In genomic region chr9:34578241-34579096, GRCh38 we compare ENCODE assay signal across 9 cellular contexts. TPM values are rescaled to one million over a fixed set of nuclear protein-coding genes. Genes with fewer than 3 reads are reported as not detected.
DNase-seq lines count a peak whose midpoint lies in the region; ATAC-seq and TF ChIP-seq lines count a peak whose summit lies in the region.
"Had no signal": no experiment of that assay in that cellular context is flagged by ENCODE, and none has a peak within 500 bp of the region (broad histone marks: within the 10 kb centered on the region; RNA-seq: fewer than 3 reads in every experiment).

No MANE protein-coding gene starts in this region.

- H3K4me3 Mint-ChIP-seq in mesothelial cell of epicardium = peak overlapping the region; percentile 62

- H2AFZ ChIP-seq in ACC112 (ENCODE audit: low read length, unreplicated experiment) (no peak overlapping the region), IMR-90 (replicated peaks; ENCODE audit: low read length, poor library complexity) (no peak overlapping the region), OCI-LY7 (ENCODE audit: low read length) (no peak overlapping the region)

- BruUV-seq in IMR-90 (replicated peaks; lab: Mats Ljungman, UMichigan) = no TSS peak
- no TSS peak for BruUV-seq in OCI-LY7 (replicated peaks; lab: Mats Ljungman, UMichigan)

- H3K27me3 Mint-ChIP-seq in mesothelial cell of epicardium (ENCODE audit: low read depth) = peaks cover 76% of the 10 kb centered on the region

- H3K27me3 ChIP-seq in ACC112 (ENCODE audit: insufficient read depth, low read length) = peaks cover 58% of the 10 kb centered on the region
- H3K27me3 ChIP-seq in IMR-90 (ENCODE audit: control insufficient read depth, insufficient read depth, low read length) = peaks cover 90% of the 10 kb centered on the region

- peak overlapping the region; percentile 59 for H3K27ac Mint-ChIP-seq in mesothelial cell of epicardium

- H4K20me1 ChIP-seq in IMR-90 (ENCODE audit: insufficient read depth, low read length) = no peaks in the 10 kb centered on the region
- H4K20me1 ChIP-seq in OCI-LY7 (ENCODE audit: insufficient read depth, low read length) = no peaks in the 10 kb centered on the region

- H4K8ac ChIP-seq in IMR-90 (ENCODE audit: low read depth in 2 of 2, low read length in 2 of 2) = no peak overlapping the region

- H3K4me3 ChIP-seq in ACC112 (ENCODE audit: low read depth, low read length) = peak overlapping the region; percentile 64; the same call in 1 of the 2 replicates
- H3K4me3 ChIP-seq in IMR-90 (ENCODE audit: insufficient read depth, low read depth, low read length) = no peak overlapping the region
- no peak overlapping the region for H3K4me3 ChIP-seq in OCI-LY7 (ENCODE audit: low read depth, low read length, poor library complexity, severe bottlenecking)

- no peak overlapping the region for H2BK20ac ChIP-seq in IMR-90 (ENCODE audit: low read depth, low read length)

- no peak overlapping the region for H2AK5ac ChIP-seq in IMR-90 (ENCODE audit: low read depth, low read length)

- POLR2A ChIA-PET in IMR-90 (lab: Charles Lee; ENCODE audit: unreplicated experiment) = interaction anchor here (0.5 kb wide), 1 partner anchor 413 kb away, joined by 7 read pairs; no protein-coding TSS in a partner anchor
- POLR2A ChIA-PET in OCI-LY7 (lab: Charles Lee) = interaction anchor here (0.6 kb wide), 1 partner anchor 118 kb away, joined by 3 read pairs; no protein-coding TSS in a partner anchor

- H3K4me1 ChIP-seq in ACC112 (ENCODE audit: control insufficient read depth, insufficient read depth, low read length, unreplicated experiment) (no peaks in the 10 kb centered on the region), IMR-90 (ENCODE audit: control insufficient read depth, insufficient read depth, low read length) (no peaks in the 10 kb centered on the region), OCI-LY7 (ENCODE audit: insufficient read depth, low read length, poor library complexity, severe bottlenecking) (no peaks in the 10 kb centered on the region)

- dilution Hi-C loops in IMR-90 (cut with HindIII; ENCODE audit: low sequenced_read_pairs, unreplicated experiment) = no loop called here

- no peaks in the 10 kb centered on the region for H3K36me3 Mint-ChIP-seq in mesothelial cell of epicardium

- no peaks in the 10 kb centered on the region for H3K9me3 Mint-ChIP-seq in mesothelial cell of epicardium

- CTCF ChIA-PET in IMR-90 (lab: Yijun Ruan, JAX) = interaction anchor here (2.0 to 3.0 kb wide), 2 partner anchors 13 to 30 kb away, joined by 6 to 8 read pairs; no protein-coding TSS in a partner anchor
- CTCF ChIA-PET in OCI-LY7 (lab: Charles Lee; ENCODE audit: unreplicated experiment) = no interaction called here

- no peak overlapping the region for H3K9ac ChIP-seq in IMR-90 (ENCODE audit: low read depth, low read length)

- no peak overlapping the region for H3K23ac ChIP-seq in IMR-90 (ENCODE audit: low read depth, low read length)

- TF ChIP-seq POLR2A in IMR-90 (IDR thresholded peaks at IDR 0.05; ENCODE audit: low read depth, low read length) = no peak

- ATAC-seq in IMR-90 (ENCODE audit: low read depth) (peak; percentile 78), HG02588 (IDR thresholded peaks at IDR 0.05; ENCODE audit: unreplicated experiment) (no peak)

- H3K14ac ChIP-seq in IMR-90 (replicated peaks; ENCODE audit: low read depth, low read length) = no peak overlapping the region

- no peak for TF ChIP-seq CTCF in IMR-90 (conservative IDR thresholded peaks at IDR 0.05; ENCODE audit: low read depth, low read length)
- no peak for TF ChIP-seq CTCF in mesothelial cell of epicardium (IDR thresholded peaks at IDR 0.05; ENCODE audit: unreplicated experiment)
- TF ChIP-seq CTCF in OCI-LY7 (conservative IDR thresholded peaks at IDR 0.05; ENCODE audit: low read length) = no peak

- H3K9me3 ChIP-seq in IMR-90 (ENCODE audit: control insufficient read depth, insufficient read depth, low read length) (no peaks in the 10 kb centered on the region), OCI-LY7 (ENCODE audit: low read length) (no peaks in the 10 kb centered on the region)

- intact Hi-C loops in IMR-90 (cut with micrococcal nuclease) (no loop called here), OCI-LY7 (cut with micrococcal nuclease; ENCODE audit: unreplicated experiment) (no loop called here)

- H3K4me2 ChIP-seq in IMR-90 (ENCODE audit: low read depth, low read length) (no peak overlapping the region), OCI-LY7 (ENCODE audit: low read length) (no peak overlapping the region)

- H3K4ac ChIP-seq in IMR-90 (ENCODE audit: low read depth, low read length) = no peak overlapping the region

- no peak overlapping the region for H2BK120ac ChIP-seq in IMR-90 (ENCODE audit: low read depth, low read length)

- H3K36me3 ChIP-seq in ACC112 (ENCODE audit: insufficient read depth, low read length) (no peaks in the 10 kb centered on the region), IMR-90 (ENCODE audit: control insufficient read depth, insufficient read depth, low read length) (no peaks in the 10 kb centered on the region), OCI-LY7 (ENCODE audit: insufficient read depth, low read length) (no peaks in the 10 kb centered on the region)

- TF ChIP-seq RAD21 in IMR-90 (IDR thresholded peaks at IDR 0.05; ENCODE audit: low read length) = no peak

- H4K91ac ChIP-seq in IMR-90 (ENCODE audit: insufficient read depth, low read depth, low read length) = no peak overlapping the region

- H3K27ac ChIP-seq in ACC112 (ENCODE audit: low read depth, low read length) = no peak overlapping the region
- H3K27ac ChIP-seq in IMR-90 (ENCODE audit: insufficient read depth, low read length) = no peak overlapping the region
- no peak overlapping the region for H3K27ac ChIP-seq in OCI-LY7 (ENCODE audit: low read depth, low read length, poor library complexity, severe bottlenecking)
- H3K27ac ChIP-seq: VCaP had no signal

- no peak overlapping the region for H2BK5ac ChIP-seq in IMR-90 (ENCODE audit: low read depth, low read length, poor library complexity, severe bottlenecking)

- WGBS in IMR-90 (ENCODE audit: extremely low coverage in 2 of 2, insufficient read length in 1 of 2), 2 experiments = 2% methylated on average over 6 of the region's 28 CpGs; no CpG with 5 or more reads in 1 of the 2 experiments

- H3K56ac ChIP-seq in IMR-90 (ENCODE audit: extremely low read depth, insufficient read depth, low read length) = no peak overlapping the region

- DNase-seq in IMR-90 = peak; percentile 63
- DNase-seq in ecto neural progenitor cell (ENCODE audit: low spot score) = peak; percentile 83
- DNase-seq in mesothelial cell of epicardium (ENCODE audit: low spot score in 2 of 2, unreplicated experiment in 2 of 2) = peak in 1 of 2 experiments; percentile 67
- DNase-seq in HuH-7.5 (ENCODE audit: low spot score) = no peak
- no peak for DNase-seq in OCI-LY7 (ENCODE audit: low spot score)
- DNase-seq in cerebellar nuclear complex (lab: John Stamatoyannopoulos, UW) = no peak

- no peaks in the 10 kb centered on the region; the same call in 1 of the 2 replicates for H3K9me1 ChIP-seq in IMR-90 (ENCODE audit: insufficient read depth, low read length)

- H3K79me1 ChIP-seq in IMR-90 (ENCODE audit: low read depth in 1 of 2, low read length in 2 of 2) = no peaks in the 10 kb centered on the region

- no peaks in the 10 kb centered on the region for H3K9me2 ChIP-seq in OCI-LY7 (ENCODE audit: insufficient read depth, low read length)

- no peak overlapping the region for H3K18ac ChIP-seq in IMR-90 (ENCODE audit: low read depth, low read length)

- H2BK15ac ChIP-seq in IMR-90 (ENCODE audit: low read depth, low read length) = no peak overlapping the region

- peaks cover 48% of the 10 kb centered on the region for H3K4me1 Mint-ChIP-seq in mesothelial cell of epicardium

- in situ Hi-C loops in IMR-90 (cut with MboI; ENCODE audit: low sequenced_read_pairs) = no loop called here

- H3K79me2 ChIP-seq in ACC112 (ENCODE audit: control insufficient read depth, insufficient read depth, low read length, unreplicated experiment) = no peaks in the 10 kb centered on the region
- H3K79me2 ChIP-seq in OCI-LY7 (ENCODE audit: insufficient read depth, low read depth, low read length) = no peaks in the 10 kb centered on the region

- no peak overlapping the region for H4K5ac ChIP-seq in IMR-90 (ENCODE audit: low read depth, low read length)

- peak overlapping the region; percentile 24 for H2AK9ac ChIP-seq in IMR-90 (replicated peaks; ENCODE audit: low read depth, low read length, poor library complexity)

RNA-seq across cellular contexts. Expression of gene CNTFR, which starts 11.1 kb away (rescaled TPM):
- not detected in 2 replicates for total RNA-seq in IMR-90 (2012; rRNA removed)
- polyA plus RNA-seq in IMR-90 (2012; rRNA removed) = not detected in 2 replicates
- polyA plus RNA-seq in IMR-90 (2012; cell fraction: cytosol; rRNA removed) = 0.02 TPM in 1 of 2 replicates, not detected in the other
- polyA plus RNA-seq in IMR-90 (2012; cell fraction: nucleus; rRNA removed; ENCODE audit: low replicate concordance) = not detected in 2 replicates
- total RNA-seq in mesothelial cell of epicardium = 25.9 to 28.9 TPM (median 27.0 TPM) in 3 replicates
- total RNA-seq in OCI-LY7 (2014; rRNA removed; shearing (Covaris generic)) = not detected in 2 replicates
- not detected in 2 replicates for total RNA-seq in OCI-LY7 (2022)

RNA-seq across cellular contexts. Expression of gene RPP25L, which starts 33.4 kb away (rescaled TPM):
- total RNA-seq in IMR-90 (2012; rRNA removed) (13.3 and 20.4 TPM in 2 replicates), mesothelial cell of epicardium (20.2 to 24.6 TPM (median 24.5 TPM) in 3 replicates), OCI-LY7 (2022) (31.6 and 33.7 TPM in 2 replicates)
- polyA plus RNA-seq in IMR-90 (2012; rRNA removed) = 26.3 and 27.6 TPM in 2 replicates
- polyA plus RNA-seq in IMR-90 (2012; cell fraction: cytosol; rRNA removed) = 39.7 and 47.9 TPM in 2 replicates
- 8.7 and 19.9 TPM in 2 replicates for polyA plus RNA-seq in IMR-90 (2012; cell fraction: nucleus; rRNA removed; ENCODE audit: low replicate concordance)
- 33.6 and 40.3 TPM in 2 replicates for total RNA-seq in OCI-LY7 (2014; rRNA removed; shearing (Covaris generic))

RNA-seq across cellular contexts. Expression of gene DCTN3, which starts 41.8 kb away (rescaled TPM):
- 104 and 122 TPM in 2 replicates for total RNA-seq in IMR-90 (2012; rRNA removed)
- 183 and 186 TPM in 2 replicates for polyA plus RNA-seq in IMR-90 (2012; rRNA removed)
- polyA plus RNA-seq in IMR-90 (2012; cell fraction: cytosol; rRNA removed) = 177 and 196 TPM in 2 replicates
- polyA plus RNA-seq in IMR-90 (2012; cell fraction: nucleus; rRNA removed; ENCODE audit: low replicate concordance) = 103 and 138 TPM in 2 replicates
- total RNA-seq in mesothelial cell of epicardium = 76.7 to 80.1 TPM (median 77.1 TPM) in 3 replicates
- 79.7 and 80.3 TPM in 2 replicates for total RNA-seq in OCI-LY7 (2014; rRNA removed; shearing (Covaris generic))
- 84.2 and 96.3 TPM in 2 replicates for total RNA-seq in OCI-LY7 (2022)

RNA-seq across cellular contexts. Expression of gene ARID3C, which starts 50.4 kb away (rescaled TPM):
- total RNA-seq in IMR-90 (2012; rRNA removed) (not detected in 2 replicates), mesothelial cell of epicardium (0.42 to 0.80 TPM in 2 of 3 replicates, not detected in the other), OCI-LY7 (2022) (0.38 and 0.44 TPM in 2 replicates)
- 0.07 TPM in 1 of 2 replicates, not detected in the other for polyA plus RNA-seq in IMR-90 (2012; rRNA removed)
- 0.02 TPM in 1 of 2 replicates, not detected in the other for polyA plus RNA-seq in IMR-90 (2012; cell fraction: cytosol; rRNA removed)
- 0.05 and 0.07 TPM in 2 replicates for polyA plus RNA-seq in IMR-90 (2012; cell fraction: nucleus; rRNA removed; ENCODE audit: low replicate concordance)
- 1.4 and 1.9 TPM in 2 replicates for total RNA-seq in OCI-LY7 (2014; rRNA removed; shearing (Covaris generic))

RNA-seq across cellular contexts. Expression of gene ENHO, which starts 55.7 kb away (rescaled TPM):
- not detected in 2 replicates for total RNA-seq in IMR-90 (2012; rRNA removed)
- polyA plus RNA-seq in IMR-90 (2012; rRNA removed) = 0.10 TPM in 1 of 2 replicates, not detected in the other
- 0.06 and 0.14 TPM in 2 replicates for polyA plus RNA-seq in IMR-90 (2012; cell fraction: cytosol; rRNA removed)
- 0.05 TPM in 1 of 2 replicates, not detected in the other for polyA plus RNA-seq in IMR-90 (2012; cell fraction: nucleus; rRNA removed; ENCODE audit: low replicate concordance)
- total RNA-seq in mesothelial cell of epicardium = 0.96 to 1.1 TPM (median 1.0 TPM) in 3 replicates
- not detected in 2 replicates for total RNA-seq in OCI-LY7 (2014; rRNA removed; shearing (Covaris generic))
- 0.46 and 0.91 TPM in 2 replicates for total RNA-seq in OCI-LY7 (2022)

Comparison
In these comparisons a context has a peak if more than half of its experiments do, and no peak if none do; other contexts are left out.
1. DNase-seq: peak in IMR-90 (single experiment) and ecto neural progenitor cell (single experiment); none in HuH-7.5 (single experiment), OCI-LY7 (single experiment) and cerebellar nuclear complex (0 of 2).
2. RNA of gene CNTFR, which starts 11.1 kb away (total RNA-seq): 25.9 to 28.9 TPM in mesothelial cell of epicardium; not detected in IMR-90 and not detected in OCI-LY7; every median in the first group is over 10 times any median in the second.